Comparison of ENCODE assay signal across 8 cellular contexts in the genomic region with DNA sequence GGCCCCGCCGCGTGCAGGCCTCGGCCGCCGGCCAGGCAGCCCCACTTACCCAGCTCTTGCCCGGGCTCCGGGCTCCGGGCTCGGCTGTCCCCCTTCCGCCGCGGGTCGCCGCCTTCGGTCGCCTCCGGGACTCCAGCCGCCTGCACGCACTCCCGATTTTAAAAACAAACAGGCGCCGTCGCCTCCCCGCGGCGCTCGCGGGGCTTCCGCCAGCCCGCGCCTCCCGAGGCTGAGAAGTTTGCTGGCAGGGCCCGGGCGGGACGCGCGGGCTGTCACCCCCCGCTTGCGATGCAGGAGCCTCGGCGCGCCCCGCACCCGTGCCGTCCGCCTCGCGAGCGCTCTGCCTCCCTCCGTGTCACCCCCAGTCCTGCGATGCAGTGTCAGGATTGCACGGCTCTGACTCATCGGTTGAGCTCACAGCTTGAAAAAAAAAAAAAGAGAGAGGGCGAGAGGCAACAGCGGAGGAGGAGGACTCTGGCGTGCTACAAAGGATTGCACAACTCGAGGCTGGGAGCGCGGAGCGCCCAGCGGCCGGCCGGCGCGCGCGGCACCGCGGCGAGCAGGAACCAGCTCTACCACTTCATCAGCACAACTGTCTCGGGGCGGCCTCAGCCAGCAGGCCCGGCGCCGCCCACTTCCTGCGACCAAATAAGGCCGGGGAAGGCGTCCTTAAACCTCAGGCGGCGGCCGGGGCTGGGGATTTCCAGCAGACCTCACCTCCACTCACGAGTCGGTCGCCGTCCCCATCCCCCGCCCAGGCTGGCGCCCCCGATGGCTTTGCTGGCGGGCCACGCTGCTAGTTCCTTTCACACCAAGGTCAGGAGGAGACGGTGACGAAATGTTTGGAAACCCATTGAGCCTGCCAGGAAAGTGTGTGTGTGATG. TPM values are rescaled to one million over a fixed set of nuclear protein-coding genes. Genes with fewer than 3 reads are reported as not detected.
DNase-seq lines count a peak whose midpoint lies in the region; ATAC-seq and TF ChIP-seq lines count a peak whose summit lies in the region.

No MANE protein-coding gene starts in this region.

- H3K4me3 ChIP-seq in left ventricle myocardium inferior (peak overlapping the region; percentile 88), prostate gland (peak overlapping the region; percentile 62 to 86)

- DNase-seq in NCI-H1694 (lab: John Stamatoyannopoulos, UW), result peak; percentile 97
- DNase-seq in T-helper 1 cell, result peak; percentile 95 to 97 (median 97)
- peak; percentile 97 for DNase-seq in amniotic stem cell (lab: John Stamatoyannopoulos, UW)
- peak; percentile 97 for DNase-seq in left ventricle myocardium inferior
- peak; percentile 98 for DNase-seq in prostate gland (ENCODE audit: low spot score)
- peak; percentile 97 for DNase-seq in ureter (ENCODE audit: low spot score)

- H3K27ac ChIP-seq in left ventricle myocardium inferior (replicated peaks), result peak overlapping the region; percentile 100
- H3K27ac ChIP-seq in prostate gland, result peak overlapping the region; percentile 92 to 95

- no peaks in the 10 kb centered on the region for H3K36me3 ChIP-seq in left ventricle myocardium inferior
- no peaks in the 10 kb centered on the region for H3K36me3 ChIP-seq in prostate gland

- H3K27me3 ChIP-seq in left ventricle myocardium inferior (ENCODE audit: low read depth), result no peaks in the 10 kb centered on the region
- H3K27me3 ChIP-seq in prostate gland (replicated peaks; ENCODE audit: insufficient read depth), result no peaks in the 10 kb centered on the region

- intact Hi-C loops in left ventricle myocardium inferior (cut with micrococcal nuclease), result no loop called here
- intact Hi-C loops in prostate gland (cut with DNase I), result loop anchor here (2.0 to 5.0 kb wide), 2 partner anchors 25 to 38 kb away; no protein-coding TSS in a partner anchor

- 1% methylated on average over 62 of the region's 93 CpGs for WGBS in prostate gland

- H3K9me3 ChIP-seq in left ventricle myocardium inferior (replicated peaks), result no peaks in the 10 kb centered on the region
- H3K9me3 ChIP-seq in prostate gland, result no peaks in the 10 kb centered on the region

- TF ChIP-seq CTCF in left ventricle myocardium inferior (IDR thresholded peaks at IDR 0.05; ENCODE audit: borderline replicate concordance) (peak; percentile 41), prostate gland (IDR thresholded peaks at IDR 0.05) (peak in 2 of 4 experiments; percentile 18 to 22)

- peak; percentile 26 for ATAC-seq in GM18499 (IDR thresholded peaks at IDR 0.05; ENCODE audit: insufficient read depth, unreplicated experiment)
- ATAC-seq in HG02885 (IDR thresholded peaks at IDR 0.05; ENCODE audit: poor library complexity, unreplicated experiment), result peak; percentile 71

- H3K4me1 ChIP-seq in left ventricle myocardium inferior (peaks cover 93% of the 10 kb centered on the region), prostate gland (replicated peaks) (peaks cover 68% of the 10 kb centered on the region)

- peak; percentile 82 for TF ChIP-seq POLR2A in prostate gland (IDR thresholded peaks at IDR 0.05)

RNA-seq across cellular contexts. Expression of gene PNMA1, which starts 45.8 kb away (rescaled TPM):
- 19.2 TPM for total RNA-seq in left ventricle myocardium inferior
- 10 to 100 TPM; 18.6 to 62.7 TPM for total RNA-seq in prostate gland
- total RNA-seq in ureter, result 33.8 TPM

Comparison
In these comparisons a context has a peak if more than half of its experiments do, and no peak if none do; other contexts are left out.
1. Peak in every context shown above with its lines: DNase-seq, ATAC-seq, H3K4me3 ChIP-seq and H3K27ac ChIP-seq.